Comparison of ENCODE assay signal across 18 cellular contexts in the genomic region with DNA sequence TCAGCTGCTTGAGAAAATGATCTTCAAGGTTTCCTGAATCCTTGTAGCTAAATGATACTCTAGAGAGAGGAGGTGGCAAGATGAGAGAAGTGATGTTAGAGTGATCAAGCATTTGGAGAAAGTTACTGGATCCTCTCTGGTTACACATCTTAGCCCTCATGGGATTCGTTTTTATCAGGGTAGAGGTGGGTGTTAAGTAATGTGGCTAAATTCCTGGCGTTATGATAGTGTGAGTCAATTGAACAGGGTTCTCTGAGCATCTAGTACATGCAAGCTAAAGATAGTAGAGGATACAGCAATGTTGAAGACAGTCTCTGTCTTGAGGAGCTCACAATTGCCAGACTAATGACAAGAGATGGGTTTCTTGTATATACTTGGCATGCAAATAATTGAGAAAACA.
"Had no signal": no experiment of that assay in that cellular context is flagged by ENCODE, and none has a peak within 500 bp of the region (broad histone marks: within the 10 kb centered on the region; RNA-seq: fewer than 3 reads in every experiment).

No MANE protein-coding gene starts in this region.

- H2AFZ ChIP-seq: neural progenitor cell had no signal

- DNase-seq: activated CD4-positive, alpha-beta T cell treated with anti-CD3 and anti-CD28 coated beads, Interleukin-2, amount 50 U/mL, for 4 hours; activated gamma-delta T cell treated with Interleukin-2 at 50 U/mL for 16 hours; activated T-cell treated with anti-CD3 and anti-CD28 coated beads for 4 hours; amniotic stem cell; central memory CD4-positive, alpha-beta T cell; colonic mucosa; endodermal cell; kidney glomerular epithelial cell; left ventricle myocardium inferior; naive B cell; right cardiac atrium; stimulated activated CD4-positive, alpha-beta T cell treated with anti-CD3 and anti-CD28 coated beads, Interleukin-15, amount 100 ng/mL, for 24 hours; stimulated activated CD4-positive, alpha-beta T cell treated with anti-CD3 and anti-CD28 coated beads, Interleukin-2, amount 100 ng/mL, for 48 hours; stimulated activated naive CD8-positive, alpha-beta T cell treated with anti-CD3 and anti-CD28 coated beads, Interleukin-15, amount 100 ng/mL, for 72 hours had no signal

- H3K27me3 ChIP-seq: colonic mucosa had no signal

- H3K4me1 ChIP-seq: colonic mucosa, left ventricle myocardium inferior, neural progenitor cell, prostate gland had no signal

- H3K4me2 ChIP-seq: neural progenitor cell had no signal

- H3K27ac ChIP-seq: colonic mucosa, epithelial cell of prostate, left ventricle myocardium inferior, neural progenitor cell, prostate gland, skin epidermis had no signal

- H3K4me3 ChIP-seq: colonic mucosa, left ventricle myocardium inferior, neural progenitor cell, prostate gland, skin epidermis had no signal

- H3K9me3 ChIP-seq: colonic mucosa, left ventricle myocardium inferior, prostate gland had no signal

- H3K36me3 ChIP-seq: colonic mucosa, left ventricle myocardium inferior, neural progenitor cell, prostate gland had no signal

- ATAC-seq: right cardiac atrium; stimulated activated naive CD8-positive, alpha-beta T cell treated with anti-CD3 and anti-CD28 coated beads, Interleukin-15, amount 100 ng/mL, for 72 hours had no signal
